In the genomic region with DNA sequence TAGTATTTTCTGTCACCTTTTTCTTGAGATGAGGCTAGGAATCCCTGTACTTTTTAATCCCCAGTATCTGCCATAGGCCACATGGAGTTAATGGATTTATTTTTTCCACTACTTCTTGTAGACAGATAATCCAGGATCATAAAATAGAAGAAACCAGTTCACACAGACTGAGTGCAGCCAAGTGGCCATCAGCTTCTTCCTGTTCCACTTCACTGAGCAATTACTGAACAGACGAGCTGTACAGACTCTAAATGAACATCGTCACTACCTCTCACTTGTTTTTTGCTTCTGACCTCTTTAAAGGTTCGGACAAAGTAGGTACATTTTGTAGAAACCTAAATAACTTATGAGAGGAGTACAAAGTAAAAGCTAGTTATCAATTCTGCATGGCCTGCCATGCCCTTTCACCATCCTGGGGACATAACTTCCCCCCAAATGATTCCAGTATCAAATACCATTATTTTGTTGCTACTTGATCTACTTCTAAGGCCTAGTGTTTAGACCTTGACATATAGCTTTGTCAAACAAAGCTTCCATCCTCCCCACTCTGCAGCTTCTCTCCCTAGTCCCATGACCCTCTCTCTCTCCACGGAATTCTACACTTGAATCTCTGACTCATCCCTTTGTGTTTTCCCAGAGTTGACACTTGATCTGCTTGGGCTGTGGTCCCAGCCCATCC, we compare ENCODE assay signal across 9 cellular contexts.
DNase-seq lines count a peak whose midpoint lies in the region; ATAC-seq and TF ChIP-seq lines count a peak whose summit lies in the region.
"Had no signal": no experiment of that assay in that cellular context is flagged by ENCODE, and none has a peak within 500 bp of the region (broad histone marks: within the 10 kb centered on the region; RNA-seq: fewer than 3 reads in every experiment).

No MANE protein-coding gene starts in this region.

- peak overlapping the region; percentile 45 for H3K4me3 Mint-ChIP-seq in nephron progenitor cell

- peaks cover 49% of the 10 kb centered on the region for H3K4me1 Mint-ChIP-seq in nephron progenitor cell

- TF ChIP-seq EP300 in Ishikawa (IDR thresholded peaks at IDR 0.05; ENCODE audit: borderline replicate concordance): peak; percentile 31; the same call in 1 of the 2 replicates

- peak; percentile 86 for DNase-seq in EH (ENCODE audit: low read depth)
- peak; percentile 91 for DNase-seq in astrocyte of the spinal cord (ENCODE audit: low read depth, low spot score)
- DNase-seq in nephron progenitor cell: peak; percentile 10
- DNase-seq in GOT3 (lab: John Stamatoyannopoulos, UW): no peak

- no peaks in the 10 kb centered on the region for H3K36me3 Mint-ChIP-seq in nephron progenitor cell (ENCODE audit: low read depth)

- H3K4me3 ChIP-seq in astrocyte of the spinal cord (ENCODE audit: low read depth, low read length): no peak overlapping the region
- H3K4me3 ChIP-seq: tibial artery had no signal

- TF ChIP-seq RAD21 in Ishikawa (IDR thresholded peaks at IDR 0.05; ENCODE audit: low read depth): no peak

- ATAC-seq in GM21528 (IDR thresholded peaks at IDR 0.05; ENCODE audit: low FRiP score, unreplicated experiment) (no peak), GM19467 (IDR thresholded peaks at IDR 0.05; ENCODE audit: unreplicated experiment) (no peak), GM21360 (IDR thresholded peaks at IDR 0.05; ENCODE audit: unreplicated experiment) (no peak)

- in situ Hi-C loops in astrocyte of the spinal cord (cut with HindIII; ENCODE audit: low sequenced_read_pairs): no loop called here

- H3K27ac Mint-ChIP-seq in nephron progenitor cell: peak overlapping the region; percentile 80

- no peak for TF ChIP-seq CTCF in astrocyte of the spinal cord (IDR thresholded peaks at IDR 0.05; ENCODE audit: low read depth, low read length)
- TF ChIP-seq CTCF in nephron progenitor cell (IDR thresholded peaks at IDR 0.05): no peak

- H3K9me3 Mint-ChIP-seq in nephron progenitor cell: no peaks in the 10 kb centered on the region

- H3K27me3 Mint-ChIP-seq in nephron progenitor cell (ENCODE audit: low read depth, poor library complexity): peaks cover 2% of the 10 kb centered on the region

TF ChIP-seq in Ishikawa, 13 proteins besides CTCF, POLR2A, EP300 and RAD21:
- TF ChIP-seq ZBTB7A (IDR thresholded peaks at IDR 0.05; ENCODE audit: low read depth) (no peak), NFIC (IDR thresholded peaks at IDR 0.05) (0 out of 2 replicates have a peak, but pooled peaks have one; percentile 28), EGR1 (IDR thresholded peaks at IDR 0.05) (no peak), TCF12 (IDR thresholded peaks at IDR 0.05; ENCODE audit: low read depth) (no peak), TEAD4 (IDR thresholded peaks at IDR 0.05) (peak; percentile 64), FOXM1 (IDR thresholded peaks at IDR 0.05; ENCODE audit: borderline replicate concordance, low read depth) (no peak), CEBPB (IDR thresholded peaks at IDR 0.05) (no peak), TAF1 (IDR thresholded peaks at IDR 0.05; ENCODE audit: low read depth) (no peak), CREB1 (IDR thresholded peaks at IDR 0.05; ENCODE audit: low read depth) (no peak)
- TF ChIP-seq, protein P1, sequence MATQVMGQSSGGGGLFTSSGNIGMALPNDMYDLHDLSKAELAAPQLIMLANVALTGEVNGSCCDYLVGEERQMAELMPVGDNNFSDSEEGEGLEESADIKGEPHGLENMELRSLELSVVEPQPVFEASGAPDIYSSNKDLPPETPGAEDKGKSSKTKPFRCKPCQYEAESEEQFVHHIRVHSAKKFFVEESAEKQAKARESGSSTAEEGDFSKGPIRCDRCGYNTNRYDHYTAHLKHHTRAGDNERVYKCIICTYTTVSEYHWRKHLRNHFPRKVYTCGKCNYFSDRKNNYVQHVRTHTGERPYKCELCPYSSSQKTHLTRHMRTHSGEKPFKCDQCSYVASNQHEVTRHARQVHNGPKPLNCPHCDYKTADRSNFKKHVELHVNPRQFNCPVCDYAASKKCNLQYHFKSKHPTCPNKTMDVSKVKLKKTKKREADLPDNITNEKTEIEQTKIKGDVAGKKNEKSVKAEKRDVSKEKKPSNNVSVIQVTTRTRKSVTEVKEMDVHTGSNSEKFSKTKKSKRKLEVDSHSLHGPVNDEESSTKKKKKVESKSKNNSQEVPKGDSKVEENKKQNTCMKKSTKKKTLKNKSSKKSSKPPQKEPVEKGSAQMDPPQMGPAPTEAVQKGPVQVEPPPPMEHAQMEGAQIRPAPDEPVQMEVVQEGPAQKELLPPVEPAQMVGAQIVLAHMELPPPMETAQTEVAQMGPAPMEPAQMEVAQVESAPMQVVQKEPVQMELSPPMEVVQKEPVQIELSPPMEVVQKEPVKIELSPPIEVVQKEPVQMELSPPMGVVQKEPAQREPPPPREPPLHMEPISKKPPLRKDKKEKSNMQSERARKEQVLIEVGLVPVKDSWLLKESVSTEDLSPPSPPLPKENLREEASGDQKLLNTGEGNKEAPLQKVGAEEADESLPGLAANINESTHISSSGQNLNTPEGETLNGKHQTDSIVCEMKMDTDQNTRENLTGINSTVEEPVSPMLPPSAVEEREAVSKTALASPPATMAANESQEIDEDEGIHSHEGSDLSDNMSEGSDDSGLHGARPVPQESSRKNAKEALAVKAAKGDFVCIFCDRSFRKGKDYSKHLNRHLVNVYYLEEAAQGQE (IDR thresholded peaks at IDR 0.05; ENCODE audit: low read depth): no peak
- TF ChIP-seq, protein P2, sequence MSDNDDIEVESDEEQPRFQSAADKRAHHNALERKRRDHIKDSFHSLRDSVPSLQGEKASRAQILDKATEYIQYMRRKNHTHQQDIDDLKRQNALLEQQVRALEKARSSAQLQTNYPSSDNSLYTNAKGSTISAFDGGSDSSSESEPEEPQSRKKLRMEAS (IDR thresholded peaks at IDR 0.05): no peak
- TF ChIP-seq, protein P3, sequence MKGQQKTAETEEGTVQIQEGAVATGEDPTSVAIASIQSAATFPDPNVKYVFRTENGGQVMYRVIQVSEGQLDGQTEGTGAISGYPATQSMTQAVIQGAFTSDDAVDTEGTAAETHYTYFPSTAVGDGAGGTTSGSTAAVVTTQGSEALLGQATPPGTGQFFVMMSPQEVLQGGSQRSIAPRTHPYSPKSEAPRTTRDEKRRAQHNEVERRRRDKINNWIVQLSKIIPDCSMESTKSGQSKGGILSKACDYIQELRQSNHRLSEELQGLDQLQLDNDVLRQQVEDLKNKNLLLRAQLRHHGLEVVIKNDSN (IDR thresholded peaks at IDR 0.05): no peak; the same call in 1 of the 2 replicates
TF ChIP-seq in Ishikawa: peak in this region for 2.
